In the genomic region with DNA sequence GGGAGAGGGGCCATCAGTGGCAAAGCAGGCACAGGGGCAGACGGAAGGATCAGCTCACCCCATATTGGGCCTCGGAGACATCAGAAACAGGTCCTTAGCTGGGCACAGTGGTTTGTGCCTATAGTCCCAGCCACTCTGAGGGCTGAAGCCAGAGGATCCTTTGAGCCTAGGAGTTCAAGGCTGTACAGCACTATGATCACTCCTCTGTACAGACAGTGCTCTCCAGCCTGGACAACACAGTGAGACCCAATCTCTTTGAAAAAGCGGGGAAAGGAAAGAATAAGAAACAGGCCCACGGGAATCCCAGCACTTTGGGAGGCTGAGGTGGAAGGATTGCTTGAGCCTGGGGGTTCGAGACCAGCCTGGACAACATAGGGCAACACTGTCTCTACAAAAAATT, we compare ENCODE assay signal across 16 cellular contexts. TPM values are rescaled to one million over a fixed set of nuclear protein-coding genes. Genes with fewer than 3 reads are reported as not detected.
A peak's percentile ranks its signal among the peaks of the same experiment; 100 is the strongest.
DNase-seq lines count a peak whose midpoint lies in the region; ATAC-seq and TF ChIP-seq lines count a peak whose summit lies in the region.
"Had no signal": no experiment of that assay in that cellular context is flagged by ENCODE, and none has a peak within 500 bp of the region (broad histone marks: within the 10 kb centered on the region; RNA-seq: fewer than 3 reads in every experiment).

No MANE protein-coding gene starts in this region.

- H3K4me3 Mint-ChIP-seq in CD4-positive, alpha-beta memory T cell: peak overlapping the region; percentile 29 to 88 (median 77)
- H3K4me3 Mint-ChIP-seq in Calu3 (ENCODE audit: low read depth, unreplicated experiment): no peak overlapping the region
- H3K4me3 Mint-ChIP-seq in activated naive CD8-positive, alpha-beta T cell treated with anti-CD3 and anti-CD28 coated beads, Interleukin-2, amount 50 U/mL, for 24 hours: peak overlapping the region; percentile 27
- H3K4me3 Mint-ChIP-seq in nephron progenitor cell: peak overlapping the region; percentile 71

- intact Hi-C loops in CD4-positive, alpha-beta memory T cell (cut with micrococcal nuclease): loop anchor here (1.0 to 10.0 kb wide), 4 partner anchors 25 to 135 kb away; a partner anchor contains a TSS
- intact Hi-C loops in Calu3 (cut with micrococcal nuclease; ENCODE audit: unreplicated experiment): no loop called here

- TF ChIP-seq CTCF in Calu3 (IDR thresholded peaks at IDR 0.05; ENCODE audit: unreplicated experiment): no peak
- no peak for TF ChIP-seq CTCF in nephron progenitor cell (IDR thresholded peaks at IDR 0.05)
- TF ChIP-seq CTCF in Peyer's patch (IDR thresholded peaks at IDR 0.05): no peak

- H3K36me3 ChIP-seq in CD4-positive, alpha-beta memory T cell (ENCODE audit: insufficient read depth, low read length): no peaks in the 10 kb centered on the region
- H3K36me3 ChIP-seq in Peyer's patch: peaks cover 0 to 13% (median 0%) of the 10 kb centered on the region in 3 donors
- H3K36me3 ChIP-seq: ovary, WERI-Rb-1 had no signal

- no peaks in the 10 kb centered on the region for H3K9me3 Mint-ChIP-seq in CD4-positive, alpha-beta memory T cell
- no peaks in the 10 kb centered on the region for H3K9me3 Mint-ChIP-seq in Calu3 (ENCODE audit: low read depth, unreplicated experiment)
- H3K9me3 Mint-ChIP-seq in activated naive CD8-positive, alpha-beta T cell treated with anti-CD3 and anti-CD28 coated beads, Interleukin-2, amount 50 U/mL, for 24 hours: no peaks in the 10 kb centered on the region
- H3K9me3 Mint-ChIP-seq in nephron progenitor cell: no peaks in the 10 kb centered on the region

- no peaks in the 10 kb centered on the region for H3K27me3 Mint-ChIP-seq in CD4-positive, alpha-beta memory T cell
- no peaks in the 10 kb centered on the region for H3K27me3 Mint-ChIP-seq in Calu3 (ENCODE audit: unreplicated experiment)
- no peaks in the 10 kb centered on the region for H3K27me3 Mint-ChIP-seq in activated naive CD8-positive, alpha-beta T cell treated with anti-CD3 and anti-CD28 coated beads, Interleukin-2, amount 50 U/mL, for 24 hours
- peaks cover 3% of the 10 kb centered on the region for H3K27me3 Mint-ChIP-seq in nephron progenitor cell (ENCODE audit: low read depth, poor library complexity)

- no peak for ATAC-seq in activated naive CD8-positive, alpha-beta T cell treated with anti-CD3 and anti-CD28 coated beads, Interleukin-2, amount 50 U/mL, for 24 hours
- no peak for ATAC-seq in GM19452 (IDR thresholded peaks at IDR 0.05; ENCODE audit: unreplicated experiment)

- H3K27ac Mint-ChIP-seq in CD4-positive, alpha-beta memory T cell: peak overlapping the region in 5 of 7 donors; percentile 24 to 85 (median 65)
- H3K27ac Mint-ChIP-seq in Calu3 (ENCODE audit: unreplicated experiment) (peak overlapping the region; percentile 36), nephron progenitor cell (no peak overlapping the region)
- H3K27ac Mint-ChIP-seq in activated naive CD8-positive, alpha-beta T cell treated with anti-CD3 and anti-CD28 coated beads, Interleukin-2, amount 50 U/mL, for 24 hours: no peak overlapping the region

- TF ChIP-seq POLR2A in Peyer's patch (IDR thresholded peaks at IDR 0.05): no peak

- CTCF ChIA-PET in CD4-positive, alpha-beta memory T cell (lab: Charles Lee; ENCODE audit: partially characterized antibody): interaction anchor here (0.7 to 3.9 kb wide), 21 partner anchors 9 to 190 kb away, joined by 3 to 66 read pairs (median 5); a partner anchor contains a TSS
- CTCF ChIA-PET in Calu3 (lab: Charles Lee): interaction anchor here (0.6 to 2.1 kb wide), 6 partner anchors 8 to 453 kb away, joined by 3 to 29 read pairs (median 9); a partner anchor contains a TSS

- DNase-seq in CD4-positive, alpha-beta memory T cell: no peak
- DNase-seq in Calu3: no peak
- DNase-seq in activated naive CD8-positive, alpha-beta T cell treated with anti-CD3 and anti-CD28 coated beads, Interleukin-2, amount 50 U/mL, for 24 hours: no peak
- no peak for DNase-seq in nephron progenitor cell
- DNase-seq in NCI-H2107 treated with DMSO at 0.1 percent for 48 hours (lab: John Stamatoyannopoulos, UW; ENCODE audit: unreplicated experiment): no peak
- DNase-seq in Peyer's patch: no peak
- DNase-seq: C1 segment of cervical spinal cord; effector memory CD4-positive, alpha-beta T cell; EL; foreskin fibroblast; NCI-H1930; ovary; SK-N-SH; WERI-Rb-1 had no signal

- no TSS peak for BruUV-seq in Calu3 (replicated peaks; lab: Mats Ljungman, UMichigan)

- peaks cover 29% of the 10 kb centered on the region for H3K4me1 ChIP-seq in CD4-positive, alpha-beta memory T cell (ENCODE audit: insufficient read depth, low read length)
- peaks cover 3 to 42% (median 11%) of the 10 kb centered on the region in 4 donors for H3K4me1 ChIP-seq in Peyer's patch

- POLR2A ChIA-PET in CD4-positive, alpha-beta memory T cell (lab: Charles Lee; ENCODE audit: partially characterized antibody): interaction anchor here (0.7 to 8.9 kb wide), 8 partner anchors 14 to 1014 kb away, joined by 3 to 227 read pairs (median 12); a partner anchor contains a TSS

- H3K4me1 Mint-ChIP-seq in CD4-positive, alpha-beta memory T cell: peaks cover 18 to 43% (median 33%) of the 10 kb centered on the region in 4 donors
- peaks cover 52% of the 10 kb centered on the region for H3K4me1 Mint-ChIP-seq in Calu3 (ENCODE audit: low read depth, unreplicated experiment)
- peaks cover 31% of the 10 kb centered on the region for H3K4me1 Mint-ChIP-seq in activated naive CD8-positive, alpha-beta T cell treated with anti-CD3 and anti-CD28 coated beads, Interleukin-2, amount 50 U/mL, for 24 hours
- peaks cover 60% of the 10 kb centered on the region for H3K4me1 Mint-ChIP-seq in nephron progenitor cell

- peaks cover 0 to 10% of the 10 kb centered on the region in 2 donors for H3K36me3 Mint-ChIP-seq in CD4-positive, alpha-beta memory T cell
- H3K36me3 Mint-ChIP-seq in Calu3 (ENCODE audit: insufficient read depth, unreplicated experiment): peaks cover 37% of the 10 kb centered on the region
- H3K36me3 Mint-ChIP-seq in activated naive CD8-positive, alpha-beta T cell treated with anti-CD3 and anti-CD28 coated beads, Interleukin-2, amount 50 U/mL, for 24 hours (ENCODE audit: low read depth): peaks cover 8% of the 10 kb centered on the region
- peaks cover 4% of the 10 kb centered on the region for H3K36me3 Mint-ChIP-seq in nephron progenitor cell (ENCODE audit: low read depth)

- no peak overlapping the region for H3K4me3 ChIP-seq in CD4-positive, alpha-beta memory T cell (ENCODE audit: low read length in 2 of 2)
- no peak overlapping the region for H3K4me3 ChIP-seq in Peyer's patch

- H3K27ac ChIP-seq in CD4-positive, alpha-beta memory T cell (ENCODE audit: low read depth, low read length): no peak overlapping the region
- no peak overlapping the region for H3K27ac ChIP-seq in Peyer's patch
- H3K27ac ChIP-seq: WERI-Rb-1 had no signal

- H3K9me3 ChIP-seq in CD4-positive, alpha-beta memory T cell (ENCODE audit: control insufficient read depth in 1 of 2, low read length in 2 of 2): no peaks in the 10 kb centered on the region
- H3K9me3 ChIP-seq in Peyer's patch: no peaks in the 10 kb centered on the region
- H3K9me3 ChIP-seq: ovary, SK-N-SH had no signal

- no peaks in the 10 kb centered on the region for H3K27me3 ChIP-seq in CD4-positive, alpha-beta memory T cell (ENCODE audit: insufficient read depth, low read length)
- no peaks in the 10 kb centered on the region for H3K27me3 ChIP-seq in Peyer's patch
- H3K27me3 ChIP-seq: ovary had no signal

RNA-seq across cellular contexts. Expression of a gene that starts 6.0 kb away (rescaled TPM):
- 10 to 100 TPM; 10.6 to 11.3 TPM for total RNA-seq in CD4-positive, alpha-beta memory T cell
- polyA plus RNA-seq in CD4-positive, alpha-beta memory T cell: 10 to 100 TPM in 1 of 2 donors, 1 to 10 TPM in 1; 5.4 to 10.7 TPM
- total RNA-seq in Calu3 (2022) (12.3 and 15.4 TPM in 2 replicates), Peyer's patch (10 to 100 TPM in 2 of 4 donors, 1 to 10 TPM in 2; 4.1 to 18.2 (median 11.6) TPM)

RNA-seq across cellular contexts. Expression of a gene that starts 6.6 kb away (rescaled TPM):
- 1 to 10 TPM; 3.3 to 3.4 TPM for total RNA-seq in CD4-positive, alpha-beta memory T cell
- polyA plus RNA-seq in CD4-positive, alpha-beta memory T cell: under 1 TPM in 1 of 2 donors, not detected in 1; 0.23 TPM
- total RNA-seq in Calu3 (2022) (1.6 and 1.8 TPM in 2 replicates), Peyer's patch (1 to 10 TPM; 1.4 to 7.4 (median 3.0) TPM)

RNA-seq across cellular contexts. Expression of a gene that starts 24.4 kb away (rescaled TPM):
- total RNA-seq in CD4-positive, alpha-beta memory T cell: 10 to 100 TPM; 17.8 to 19.4 TPM
- 10 to 100 TPM in 1 of 2 donors, 1 to 10 TPM in 1; 9.4 to 11.4 TPM for polyA plus RNA-seq in CD4-positive, alpha-beta memory T cell
- 51.9 and 56.7 TPM in 2 replicates for total RNA-seq in Calu3 (2022)
- total RNA-seq in Peyer's patch: 10 to 100 TPM in 3 of 4 donors, 1 to 10 TPM in 1; 9.1 to 22.4 (median 15.2) TPM

RNA-seq across cellular contexts. Expression of a gene that starts 29.8 kb away (rescaled TPM):
- not detected for total RNA-seq in CD4-positive, alpha-beta memory T cell
- not detected for polyA plus RNA-seq in CD4-positive, alpha-beta memory T cell
- total RNA-seq in Calu3 (2022) (0.14 TPM in 1 of 2 replicates, not detected in the other), Peyer's patch (not detected)
- total RNA-seq: LHCN-M2 had no signal

RNA-seq across cellular contexts. Expression of a gene that starts 45.8 kb away (rescaled TPM):
- 10 to 100 TPM; 12.3 to 16.3 TPM for total RNA-seq in CD4-positive, alpha-beta memory T cell
- 10 to 100 TPM; 25.4 to 34.6 TPM for polyA plus RNA-seq in CD4-positive, alpha-beta memory T cell
- total RNA-seq in Calu3 (2022): 107 and 118 TPM in 2 replicates
- total RNA-seq in Peyer's patch: 100 to 1,000 TPM; 148 to 277 (median 218) TPM

Comparison
In these comparisons a context has a peak if more than half of its experiments do, and no peak if none do; other contexts are left out.
1. H3K27ac Mint-ChIP-seq: peak in CD4-positive, alpha-beta memory T cell (5 of 7) and Calu3 (single experiment); none in activated naive CD8-positive, alpha-beta T cell treated with anti-CD3 and anti-CD28 coated beads, Interleukin-2, amount 50 U/mL, for 24 hours (single experiment) and nephron progenitor cell (single experiment).